Comparison of ENCODE assay signal across 24 cellular contexts in the genomic region with DNA sequence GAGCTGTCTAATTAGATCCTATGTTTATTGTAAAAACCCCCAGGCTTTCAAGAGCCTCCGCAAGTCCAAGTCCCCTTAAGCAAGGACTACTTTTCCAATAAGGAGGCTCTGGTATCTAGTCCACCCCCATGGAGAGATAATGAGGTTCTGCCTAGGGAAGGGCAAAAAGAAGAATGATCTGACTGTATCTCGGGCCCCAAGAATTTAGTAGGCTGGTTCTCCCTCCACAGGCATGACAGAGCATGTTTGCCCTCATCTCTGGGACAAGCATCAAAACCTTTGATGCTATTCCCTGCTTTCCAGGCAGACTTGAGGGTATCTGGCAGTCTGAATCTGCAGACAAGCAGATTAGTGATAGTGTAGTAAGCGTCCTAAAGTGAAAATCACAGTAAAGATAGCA. TPM values are rescaled to one million over a fixed set of nuclear protein-coding genes. Genes with fewer than 3 reads are reported as not detected.
"Had no signal": no experiment of that assay in that cellular context is flagged by ENCODE, and none has a peak within 500 bp of the region (broad histone marks: within the 10 kb centered on the region; RNA-seq: fewer than 3 reads in every experiment).

No MANE protein-coding gene starts in this region.

- H3K4me1 ChIP-seq: left ventricle myocardium inferior, parathyroid adenoma, psoas muscle, right atrium auricular region, right lobe of liver, stomach, testis, thyroid gland, transverse colon, upper lobe of left lung, vagina had no signal

- H3K9me3 ChIP-seq: left ventricle myocardium inferior, neutrophil, psoas muscle, right atrium auricular region, right lobe of liver, stomach, testis, thyroid gland, transverse colon, upper lobe of left lung, vagina had no signal

- H3K4me3 ChIP-seq: left ventricle myocardium inferior, lung, psoas muscle, right atrium auricular region, right lobe of liver, stomach, testis, thyroid gland, transverse colon, upper lobe of left lung, vagina had no signal

- H3K36me3 ChIP-seq: left ventricle myocardium inferior, neutrophil, right atrium auricular region, stomach, thyroid gland, transverse colon, upper lobe of left lung, vagina had no signal

- H3K79me2 ChIP-seq: parathyroid adenoma had no signal

- H3K9ac ChIP-seq: parathyroid adenoma had no signal

- H2AFZ ChIP-seq: parathyroid adenoma had no signal

- H3K27ac ChIP-seq: left ventricle myocardium inferior, neutrophil, parathyroid adenoma, psoas muscle, right atrium auricular region, right lobe of liver, stomach, testis, thyroid gland, transverse colon, upper lobe of left lung, vagina had no signal

- ATAC-seq: naive thymus-derived CD8-positive, alpha-beta T cell; psoas muscle; right lobe of liver; stimulated activated naive B cell treated with anti-CD40 and anti-IgM and Interleukin-4, amounts not matched to agents 10 μg/mL and 1 μg/mL and 100 μg/mL, for 72 hours; stimulated activated naive CD8-positive, alpha-beta T cell treated with anti-CD3 and anti-CD28 coated beads, Interleukin-15, Interleukin-2, amounts not matched to agents 100 U/mL and 50 U/mL, for 24 hours had no signal

- H3K27me3 ChIP-seq: neutrophil, right atrium auricular region, right lobe of liver, stomach, testis, thyroid gland, transverse colon, upper lobe of left lung, vagina had no signal

- DNase-seq: hippocampal formation; left ventricle myocardium inferior; naive thymus-derived CD8-positive, alpha-beta T cell; occipital lobe; psoas muscle; right lobe of liver; stimulated activated CD4-positive, alpha-beta T cell treated with anti-CD3 and anti-CD28 coated beads, Interleukin-12 subunit alpha, Interleukin-12 subunit beta, amount 100 ng/mL, for 4 hours; stimulated activated CD4-positive, alpha-beta T cell treated with anti-CD3 and anti-CD28 coated beads, Interleukin-15, amount 100 ng/mL, for 24 hours; stimulated activated CD4-positive, alpha-beta T cell treated with anti-CD3 and anti-CD28 coated beads, Interleukin-2, amount 100 ng/mL, for 24 hours; stimulated activated CD4-positive, alpha-beta T cell treated with anti-CD3 and anti-CD28 coated beads, Interleukin-4, amount 100 ng/mL, for 1 hour; stimulated activated naive B cell treated with anti-CD40 and anti-IgM and Interleukin-4, amounts not matched to agents 10 μg/mL and 1 μg/mL and 100 μg/mL, for 72 hours; stimulated activated naive CD8-positive, alpha-beta T cell treated with anti-CD3 and anti-CD28 coated beads, Interleukin-15, Interleukin-2, amounts not matched to agents 100 U/mL and 50 U/mL, for 24 hours; stomach; testis; thyroid gland; transverse colon; upper lobe of left lung had no signal

RNA-seq across cellular contexts. Expression of a gene that starts 19.0 kb away (rescaled TPM):
- total RNA-seq: osteocyte had no signal

RNA-seq across cellular contexts. Expression of a gene that starts 46.5 kb away (rescaled TPM):
- total RNA-seq: osteocyte, skeletal muscle tissue had no signal
